9 cellular contexts compared by ENCODE assay signal in the genomic region with DNA sequence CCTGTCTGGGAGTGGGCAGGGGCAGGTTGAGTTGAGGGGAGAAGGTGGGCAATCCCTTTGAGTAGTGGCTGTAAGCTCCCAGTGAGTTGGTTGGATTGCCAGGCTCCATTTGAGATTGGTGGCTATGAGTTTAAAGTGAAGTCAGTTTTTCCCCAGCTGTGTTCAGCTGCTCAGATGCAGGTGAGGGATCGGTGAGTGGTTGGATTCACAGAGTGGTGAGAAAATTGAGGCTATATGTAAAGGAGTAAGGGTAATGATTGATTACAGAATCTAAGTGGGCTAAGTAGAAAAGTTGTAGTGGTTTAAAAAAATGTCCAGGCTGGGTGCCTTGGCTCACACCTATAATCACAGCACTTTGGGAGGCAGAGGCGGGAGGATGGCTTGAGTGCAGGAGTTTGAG.
"Had no signal": no experiment of that assay in that cellular context is flagged by ENCODE, and none has a peak within 500 bp of the region (broad histone marks: within the 10 kb centered on the region; RNA-seq: fewer than 3 reads in every experiment).

No MANE protein-coding gene starts in this region.

- ATAC-seq: HCT116, HepG2, K562 had no signal

- DNase-seq: GM23248, GOT3, H7, HFFc6, Kasumi-1, KG1 had no signal
